In genomic region chr17:5210853-5211252, GRCh38 we compare ENCODE assay signal across 18 cellular contexts. TPM values are rescaled to one million over a fixed set of nuclear protein-coding genes. Genes with fewer than 3 reads are reported as not detected.
DNase-seq lines count a peak whose midpoint lies in the region; ATAC-seq and TF ChIP-seq lines count a peak whose summit lies in the region.
"Had no signal": no experiment of that assay in that cellular context is flagged by ENCODE, and none has a peak within 500 bp of the region (broad histone marks: within the 10 kb centered on the region; RNA-seq: fewer than 3 reads in every experiment).

No MANE protein-coding gene starts in this region.

- peak; percentile 52 for ATAC-seq in HG02870 (IDR thresholded peaks at IDR 0.05; ENCODE audit: unreplicated experiment)
- peak; percentile 81 for ATAC-seq in stimulated activated naive B cell treated with anti-CD40 and anti-IgM and Interleukin-4, amounts not matched to agents 10 μg/mL and 1 μg/mL and 100 μg/mL, for 72 hours (replicated peaks)
- ATAC-seq in GM21737 (IDR thresholded peaks at IDR 0.05; ENCODE audit: unreplicated experiment): no peak
- ATAC-seq in PC-3: no peak
- no peak for ATAC-seq in gastroesophageal sphincter
- ATAC-seq: T-helper 17 cell had no signal

- H3K79me2 ChIP-seq in PC-3 (ENCODE audit: low read length): no peaks in the 10 kb centered on the region

- H3K27me3 ChIP-seq in PC-3 (ENCODE audit: low read length) (no peaks in the 10 kb centered on the region), gastroesophageal sphincter (no peaks in the 10 kb centered on the region)
- H3K27me3 ChIP-seq: BE2C had no signal

- H3F3A ChIP-seq in PC-3 (ENCODE audit: low read length, unreplicated experiment): no peaks in the 10 kb centered on the region

- no peak for TF ChIP-seq POLR2A in gastroesophageal sphincter (IDR thresholded peaks at IDR 0.05)

- H3K4me3 Mint-ChIP-seq in activated naive CD8-positive, alpha-beta T cell treated with anti-CD3 and anti-CD28 coated beads for 36 hours: no peak overlapping the region
- peak overlapping the region; percentile 37 to 59 for H3K4me3 Mint-ChIP-seq in stimulated activated naive B cell treated with anti-CD40 and anti-IgM and Interleukin-4, amounts not matched to agents 10 μg/mL and 1 μg/mL and 100 μg/mL, for 72 hours
- H3K4me3 Mint-ChIP-seq: nephron, T-helper 17 cell had no signal

- POLR2A ChIA-PET in GM10248 (lab: Yijun Ruan, JAX) (interaction anchor here (0.7 to 1.5 kb wide), 6 partner anchors 9 to 19 kb away, joined by 3 to 10 read pairs (median 4); no protein-coding TSS in a partner anchor), PC-3 (lab: Charles Lee; ENCODE audit: unreplicated experiment) (no interaction called here)

- no peaks in the 10 kb centered on the region for H3K9me3 Mint-ChIP-seq in activated naive CD8-positive, alpha-beta T cell treated with anti-CD3 and anti-CD28 coated beads for 36 hours
- peaks cover 3 to 13% of the 10 kb centered on the region in 2 donors for H3K9me3 Mint-ChIP-seq in stimulated activated naive B cell treated with anti-CD40 and anti-IgM and Interleukin-4, amounts not matched to agents 10 μg/mL and 1 μg/mL and 100 μg/mL, for 72 hours
- H3K9me3 Mint-ChIP-seq: nephron had no signal

- no peak overlapping the region for H2AFZ ChIP-seq in PC-3 (ENCODE audit: low read length)

- H3K4me1 ChIP-seq in PC-3 (ENCODE audit: insufficient read depth, low read length): no peaks in the 10 kb centered on the region
- no peaks in the 10 kb centered on the region for H3K4me1 ChIP-seq in gastroesophageal sphincter
- H3K4me1 ChIP-seq: BE2C, left ventricle myocardium inferior had no signal

- H3K36me3 ChIP-seq in PC-3 (ENCODE audit: low read depth, low read length): no peaks in the 10 kb centered on the region
- peaks cover 0 to 54% of the 10 kb centered on the region in 2 donors for H3K36me3 ChIP-seq in gastroesophageal sphincter
- H3K36me3 ChIP-seq: BE2C had no signal

- H3K9me2 ChIP-seq in PC-3 (replicated peaks; ENCODE audit: low read length): no peaks in the 10 kb centered on the region

- peak; percentile 35 for DNase-seq in GM10248 (ENCODE audit: extremely low spot score)
- no peak for DNase-seq in activated naive CD8-positive, alpha-beta T cell treated with anti-CD3 and anti-CD28 coated beads for 36 hours
- DNase-seq in stimulated activated naive B cell treated with anti-CD40 and anti-IgM and Interleukin-4, amounts not matched to agents 10 μg/mL and 1 μg/mL and 100 μg/mL, for 72 hours: peak; percentile 55
- no peak for DNase-seq in PC-3
- no peak for DNase-seq in stimulated activated CD8-positive, alpha-beta memory T cell treated with anti-CD3 and anti-CD28 coated beads, Interleukin-4, amount 100 ng/mL, for 48 hours
- DNase-seq: BE2C, DMS79 treated with DMSO at 0.1 percent for 48 hours, left ventricle myocardium inferior, NCI-H187 treated with DMSO at 0.1 percent for 48 hours, NCI-H524 treated with DMSO at 0.1 percent for 48 hours, T-helper 17 cell had no signal

- H3K9ac ChIP-seq in PC-3 (ENCODE audit: low read length): no peak overlapping the region

- WGBS in gastroesophageal sphincter (ENCODE audit: low coverage in 1 of 2), 2 donors: 61 to 74% methylated on average over 5 of the region's 5 CpGs

- no peak overlapping the region for H3K4me3 ChIP-seq in PC-3 (ENCODE audit: low read length)
- no peak overlapping the region for H3K4me3 ChIP-seq in gastroesophageal sphincter
- H3K4me3 ChIP-seq: left ventricle myocardium inferior had no signal

- no peak for TF ChIP-seq EP300 in gastroesophageal sphincter (IDR thresholded peaks at IDR 0.05)

- peaks cover 21% of the 10 kb centered on the region for H3K4me1 Mint-ChIP-seq in activated naive CD8-positive, alpha-beta T cell treated with anti-CD3 and anti-CD28 coated beads for 36 hours
- H3K4me1 Mint-ChIP-seq in stimulated activated naive B cell treated with anti-CD40 and anti-IgM and Interleukin-4, amounts not matched to agents 10 μg/mL and 1 μg/mL and 100 μg/mL, for 72 hours: peaks cover 61 to 83% of the 10 kb centered on the region in 2 donors
- H3K4me1 Mint-ChIP-seq: nephron had no signal

- no peaks in the 10 kb centered on the region for H3K27me3 Mint-ChIP-seq in activated naive CD8-positive, alpha-beta T cell treated with anti-CD3 and anti-CD28 coated beads for 36 hours
- no peaks in the 10 kb centered on the region for H3K27me3 Mint-ChIP-seq in stimulated activated naive B cell treated with anti-CD40 and anti-IgM and Interleukin-4, amounts not matched to agents 10 μg/mL and 1 μg/mL and 100 μg/mL, for 72 hours
- H3K27me3 Mint-ChIP-seq: T-helper 17 cell had no signal

- peak overlapping the region; percentile 54 for H3K27ac Mint-ChIP-seq in activated naive CD8-positive, alpha-beta T cell treated with anti-CD3 and anti-CD28 coated beads for 36 hours
- H3K27ac Mint-ChIP-seq in stimulated activated naive B cell treated with anti-CD40 and anti-IgM and Interleukin-4, amounts not matched to agents 10 μg/mL and 1 μg/mL and 100 μg/mL, for 72 hours: peak overlapping the region; percentile 94
- H3K27ac Mint-ChIP-seq: nephron, T-helper 17 cell had no signal

- H3K36me3 Mint-ChIP-seq in activated naive CD8-positive, alpha-beta T cell treated with anti-CD3 and anti-CD28 coated beads for 36 hours: no peaks in the 10 kb centered on the region
- H3K36me3 Mint-ChIP-seq in stimulated activated naive B cell treated with anti-CD40 and anti-IgM and Interleukin-4, amounts not matched to agents 10 μg/mL and 1 μg/mL and 100 μg/mL, for 72 hours: peaks cover 35 to 84% of the 10 kb centered on the region in 2 donors

- no TSS peak for BruUV-seq in PC-3 (replicated peaks; lab: Mats Ljungman, UMichigan)

- H3K27ac ChIP-seq in PC-3 (ENCODE audit: low read length) (no peak overlapping the region), gastroesophageal sphincter (no peak overlapping the region)
- H3K27ac ChIP-seq: left ventricle myocardium inferior, RWPE1 had no signal

- no peak for TF ChIP-seq CTCF in GM10248 (IDR thresholded peaks at IDR 0.05; ENCODE audit: control extremely low read depth, extremely low read depth, low read depth, missing control alignments)
- no peak for TF ChIP-seq CTCF in PC-3 (conservative IDR thresholded peaks at IDR 0.05; ENCODE audit: low read depth, low read length)
- TF ChIP-seq CTCF in gastroesophageal sphincter (IDR thresholded peaks at IDR 0.05): no peak

- no peak overlapping the region for H3K4me2 ChIP-seq in PC-3 (ENCODE audit: low read length)

- H4K20me1 ChIP-seq in PC-3 (ENCODE audit: low read length): no peaks in the 10 kb centered on the region

- no peaks in the 10 kb centered on the region for H3K9me3 ChIP-seq in PC-3 (ENCODE audit: low read length)
- no peaks in the 10 kb centered on the region for H3K9me3 ChIP-seq in gastroesophageal sphincter
- H3K9me3 ChIP-seq: BE2C, left ventricle myocardium inferior had no signal

- CTCF ChIA-PET in GM10248 (lab: Yijun Ruan, JAX) (interaction anchor here (0.7 to 5.3 kb wide), 9 partner anchors 9 to 148 kb away, joined by 3 to 46 read pairs (median 5); no protein-coding TSS in a partner anchor), PC-3 (lab: Charles Lee) (no interaction called here)

- intact Hi-C loops in PC-3 (cut with micrococcal nuclease): no loop called here

RNA-seq across cellular contexts. Expression of gene ZNF594, which starts 19.2 kb away (rescaled TPM):
- total RNA-seq in activated naive CD8-positive, alpha-beta T cell treated with anti-CD3 and anti-CD28 coated beads for 36 hours: 1 to 10 TPM; 6.8 to 7.7 TPM
- 1.7 and 9.4 TPM in 2 replicates for total RNA-seq in PC-3 (2014; rRNA removed)
- total RNA-seq in gastroesophageal sphincter: 10 to 100 TPM in 2 of 4 donors, 1 to 10 TPM in 2; 8.4 to 21.3 (median 10.7) TPM

RNA-seq across cellular contexts. Expression of gene SCIMP, which starts 23.8 kb away (rescaled TPM):
- not detected for total RNA-seq in activated naive CD8-positive, alpha-beta T cell treated with anti-CD3 and anti-CD28 coated beads for 36 hours
- total RNA-seq in PC-3 (2014; rRNA removed) (not detected in 2 replicates), gastroesophageal sphincter (1 to 10 TPM in 2 of 4 donors, under 1 TPM in 1, not detected in 1; 0.49 to 2.2 (median 1.9) TPM)
- total RNA-seq: HT-29, renal cortical epithelial cell had no signal

Comparison
In these comparisons a context has a peak if more than half of its experiments do, and no peak if none do; other contexts are left out.
1. DNase-seq: peak in GM10248 (single experiment) and stimulated activated naive B cell treated with anti-CD40 and anti-IgM and Interleukin-4, amounts not matched to agents 10 μg/mL and 1 μg/mL and 100 μg/mL, for 72 hours (single experiment); none in activated naive CD8-positive, alpha-beta T cell treated with anti-CD3 and anti-CD28 coated beads for 36 hours (single experiment), PC-3 (single experiment) and stimulated activated CD8-positive, alpha-beta memory T cell treated with anti-CD3 and anti-CD28 coated beads, Interleukin-4, amount 100 ng/mL, for 48 hours (single experiment).
2. ATAC-seq: peak in HG02870 (single experiment) and stimulated activated naive B cell treated with anti-CD40 and anti-IgM and Interleukin-4, amounts not matched to agents 10 μg/mL and 1 μg/mL and 100 μg/mL, for 72 hours (2 of 2); none in GM21737 (single experiment), PC-3 (single experiment) and gastroesophageal sphincter (single experiment).